ENCODE assay signal across 8 cellular contexts in the genomic region with DNA sequence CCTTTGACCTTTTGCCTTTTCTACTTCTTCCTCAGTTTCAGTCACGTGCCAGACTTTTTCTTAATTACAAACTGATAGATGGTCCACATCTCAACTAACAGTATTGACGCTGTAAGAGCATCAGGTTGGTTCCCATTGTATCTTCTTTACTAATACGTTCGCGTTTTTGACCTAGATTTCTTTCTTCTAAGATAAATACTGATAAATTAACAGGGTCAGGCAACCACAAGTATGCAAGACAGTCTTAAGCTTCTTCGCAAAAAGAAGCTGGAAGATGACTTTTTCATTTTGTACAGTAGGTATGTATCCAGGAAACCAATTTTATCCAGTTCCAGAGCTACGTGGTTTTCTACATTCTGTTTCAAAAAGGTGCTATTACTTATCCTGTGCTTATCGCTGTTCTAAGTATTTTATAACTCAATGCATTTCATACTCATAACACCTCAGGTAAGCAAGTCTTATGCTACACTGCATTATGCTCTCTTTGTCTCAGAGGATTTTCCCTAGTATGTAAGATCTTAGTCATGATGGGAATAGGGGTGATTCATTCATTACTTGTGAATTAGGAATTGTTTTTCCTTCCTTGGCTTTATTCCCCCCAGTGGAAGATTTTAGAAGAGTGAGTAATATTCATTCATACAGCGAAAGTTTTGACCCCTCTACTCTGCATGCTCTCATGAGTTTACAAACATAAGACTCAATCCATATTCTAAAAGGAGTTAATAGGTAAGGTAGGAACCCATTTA. TPM values are rescaled to one million over a fixed set of nuclear protein-coding genes. Genes with fewer than 3 reads are reported as not detected.
DNase-seq lines count a peak whose midpoint lies in the region; ATAC-seq and TF ChIP-seq lines count a peak whose summit lies in the region.

No MANE protein-coding gene starts in this region.

- H3K36me3 ChIP-seq in right lobe of liver (no peaks in the 10 kb centered on the region), transverse colon (no peaks in the 10 kb centered on the region)

- POLR2A ChIA-PET in HEK293T (lab: Yijun Ruan, JAX) = interaction anchor here (1.0 to 1.9 kb wide), 6 partner anchors 7 to 179 kb away, joined by 3 to 5 read pairs (median 4); a partner anchor contains a TSS

- intact Hi-C loops in right lobe of liver (cut with DNase I) = no loop called here
- intact Hi-C loops in transverse colon (cut with DNase I; ENCODE audit: low total_unique reads) = no loop called here

- no peak for TF ChIP-seq EP300 in transverse colon (IDR thresholded peaks at IDR 0.05; ENCODE audit: low read depth)

- H3K4me3 ChIP-seq in right lobe of liver (peak overlapping the region; percentile 85 to 95 (median 91)), transverse colon (peak overlapping the region; percentile 78 to 94 (median 85))

- TF ChIP-seq CTCF in right lobe of liver (IDR thresholded peaks at IDR 0.05) (no peak), transverse colon (IDR thresholded peaks at IDR 0.05) (no peak), GM20000 (IDR thresholded peaks at IDR 0.05; ENCODE audit: extremely low read depth, missing control alignments) (no peak)

- DNase-seq in AG20443 (ENCODE audit: low spot score) (peak; percentile 58), HS-5 (ENCODE audit: low read depth) (peak; percentile 62), astrocyte of the hippocampus (ENCODE audit: low read depth, low spot score) (peak; percentile 74), right lobe of liver (no peak), transverse colon (no peak), GM20000 (ENCODE audit: low spot score) (no peak), HEK293T (ENCODE audit: extremely low spot score) (no peak)
- DNase-seq in effector CD4-positive, alpha-beta T cell = no peak

- H3K4me1 ChIP-seq in right lobe of liver (peaks cover 0 to 14% (median 7%) of the 10 kb centered on the region in 4 donors), transverse colon (peaks cover 19 to 41% (median 29%) of the 10 kb centered on the region in 4 donors)

- CTCF ChIA-PET in HEK293T (lab: Yijun Ruan, JAX) = interaction anchor here (0.7 kb wide), 1 partner anchor 163 kb away, joined by 3 read pairs; no protein-coding TSS in a partner anchor

- H3K9me3 ChIP-seq in right lobe of liver = no peaks in the 10 kb centered on the region
- no peaks in the 10 kb centered on the region for H3K9me3 ChIP-seq in transverse colon

- in situ Hi-C loops in transverse colon (cut with MboI; ENCODE audit: low pct_ligation_motif_present in 1 of 4, low pct_unique_long_range_greater_than_20kb in 1 of 4, low sequenced_read_pairs in 3 of 4) = loop anchor here in 2 of 4 donors (25.0 kb wide), 1 partner anchor 173 kb away; a partner anchor contains a TSS

- H3K27ac ChIP-seq in right lobe of liver = peak overlapping the region in 2 of 3 donors; percentile 85 to 93
- H3K27ac ChIP-seq in transverse colon = peak overlapping the region; percentile 95 to 99 (median 98)

- ATAC-seq in right lobe of liver = no peak

- no peak for TF ChIP-seq POLR2A in right lobe of liver (IDR thresholded peaks at IDR 0.05)
- TF ChIP-seq POLR2A in transverse colon (IDR thresholded peaks at IDR 0.05) = no peak

- WGBS in right lobe of liver (ENCODE audit: insufficient coverage, low coverage, low lambda C conversion rate, missing lambda C conversion rate) = 41% methylated on average over 9 of the region's 9 CpGs
- WGBS in transverse colon (ENCODE audit: low coverage in 1 of 2), 2 donors = 32 to 40% methylated on average over 9 of the region's 9 CpGs

- H3K27me3 ChIP-seq in right lobe of liver (no peaks in the 10 kb centered on the region), transverse colon (no peaks in the 10 kb centered on the region)

TF ChIP-seq in HEK293T, 16 proteins besides CTCF, POLR2A, EP300 and RAD21:
- no peak for TF ChIP-seq FOXA1 (IDR thresholded peaks at IDR 0.05)
- TF ChIP-seq SP1 (IDR thresholded peaks at IDR 0.05) = no peak
- TF ChIP-seq TARDBP (IDR thresholded peaks at IDR 0.05) = no peak
- TF ChIP-seq ELF4 (IDR thresholded peaks at IDR 0.05) = no peak
- TF ChIP-seq BHLHE40 (IDR thresholded peaks at IDR 0.05; ENCODE audit: borderline replicate concordance) = no peak
- TF ChIP-seq, protein P1, sequence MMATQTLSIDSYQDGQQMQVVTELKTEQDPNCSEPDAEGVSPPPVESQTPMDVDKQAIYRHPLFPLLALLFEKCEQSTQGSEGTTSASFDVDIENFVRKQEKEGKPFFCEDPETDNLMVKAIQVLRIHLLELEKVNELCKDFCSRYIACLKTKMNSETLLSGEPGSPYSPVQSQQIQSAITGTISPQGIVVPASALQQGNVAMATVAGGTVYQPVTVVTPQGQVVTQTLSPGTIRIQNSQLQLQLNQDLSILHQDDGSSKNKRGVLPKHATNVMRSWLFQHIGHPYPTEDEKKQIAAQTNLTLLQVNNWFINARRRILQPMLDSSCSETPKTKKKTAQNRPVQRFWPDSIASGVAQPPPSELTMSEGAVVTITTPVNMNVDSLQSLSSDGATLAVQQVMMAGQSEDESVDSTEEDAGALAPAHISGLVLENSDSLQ (IDR thresholded peaks at IDR 0.05) = no peak
- no peak for TF ChIP-seq SUZ12 (IDR thresholded peaks at IDR 0.05)
- no peak for TF ChIP-seq FOXK2 (IDR thresholded peaks at IDR 0.05)
- TF ChIP-seq L3MBTL2 (conservative IDR thresholded peaks at IDR 0.05) = no peak
- TF ChIP-seq NFRKB (IDR thresholded peaks at IDR 0.05) = no peak
- no peak for TF ChIP-seq FOXM1 (IDR thresholded peaks at IDR 0.05; ENCODE audit: borderline replicate concordance)
- no peak for TF ChIP-seq ZNF384 (IDR thresholded peaks at IDR 0.05)
- TF ChIP-seq LEF1 (IDR thresholded peaks at IDR 0.05; ENCODE audit: borderline replicate concordance) = no peak
TF ChIP-seq in HEK293T: peak in this region for 0.

RNA-seq across cellular contexts. Expression of a gene that starts 1.0 kb away (rescaled TPM):
- total RNA-seq in right lobe of liver (1 to 10 TPM; 2.3 to 6.1 (median 3.4) TPM), transverse colon (10 to 100 TPM in 1 of 4 donors, 1 to 10 TPM in 3; 1.2 to 10.2 (median 4.4) TPM)

RNA-seq across cellular contexts. Expression of a gene that starts 1.0 kb away (rescaled TPM):
- total RNA-seq in right lobe of liver = 10 to 100 TPM; 13.9 to 21.3 (median 15.5) TPM
- 10 to 100 TPM; 15.7 to 48.2 (median 35.7) TPM for total RNA-seq in transverse colon

RNA-seq across cellular contexts. Expression of a gene that starts 15.3 kb away (rescaled TPM):
- total RNA-seq in right lobe of liver (10 to 100 TPM; 26.2 to 59.5 (median 31.0) TPM), transverse colon (10 to 100 TPM in 3 of 4 donors, 1 to 10 TPM in 1; 8.6 to 96.5 (median 73.1) TPM)

Comparison
In these comparisons a context has a peak if more than half of its experiments do, and no peak if none do; other contexts are left out.
1. DNase-seq: peak in AG20443 (single experiment), HS-5 (single experiment) and astrocyte of the hippocampus (single experiment); none in right lobe of liver (0 of 3), transverse colon (single experiment), GM20000 (single experiment), effector CD4-positive, alpha-beta T cell (single experiment) and HEK293T (single experiment).